Comparison of ENCODE assay signal across 9 cellular contexts in the genomic region with DNA sequence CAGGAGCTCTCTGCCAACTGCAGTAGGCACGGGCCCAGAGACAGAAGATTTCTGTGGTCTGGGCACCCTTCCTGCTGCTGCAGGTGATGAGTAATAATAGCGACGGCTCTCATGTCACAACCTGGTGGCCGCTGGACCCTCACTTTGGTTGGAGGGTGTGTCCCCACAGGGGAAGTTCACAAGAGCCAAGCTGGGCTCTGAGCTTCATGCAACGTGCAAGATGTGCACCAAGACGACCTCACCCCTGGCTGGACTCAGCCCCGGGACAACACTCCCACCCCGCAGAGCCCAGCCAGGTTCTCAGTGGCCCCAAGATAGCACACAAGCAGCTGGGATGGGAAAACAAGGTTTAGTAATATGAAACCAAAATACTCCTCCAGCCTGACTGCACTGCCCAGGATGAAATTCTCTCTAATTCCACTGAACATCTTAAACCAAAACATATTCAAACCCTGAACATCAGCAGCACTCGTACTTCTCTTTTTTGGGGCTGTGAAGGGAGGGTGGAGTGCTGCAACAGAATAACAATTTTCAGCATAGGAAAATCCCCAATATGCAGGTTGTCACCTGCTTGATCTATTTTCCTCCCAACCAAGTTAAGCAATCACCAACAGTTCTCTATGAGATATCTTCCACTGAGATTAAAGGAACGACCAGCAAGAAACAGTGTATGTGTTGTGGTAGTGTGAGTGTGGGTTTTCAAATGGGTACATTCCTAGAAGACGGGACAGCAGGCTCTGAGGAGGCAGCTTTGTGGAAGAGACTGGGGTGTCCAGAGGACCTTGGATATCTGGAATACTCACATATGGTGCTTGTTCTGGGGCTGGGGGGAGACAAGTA. TPM values are rescaled to one million over a fixed set of nuclear protein-coding genes. Genes with fewer than 3 reads are reported as not detected.
DNase-seq lines count a peak whose midpoint lies in the region; ATAC-seq, FAIRE-seq and TF ChIP-seq lines count a peak whose summit lies in the region.
"Had no signal": no experiment of that assay in that cellular context is flagged by ENCODE, and none has a peak within 500 bp of the region (broad histone marks: within the 10 kb centered on the region; RNA-seq: fewer than 3 reads in every experiment).

No MANE protein-coding gene starts in this region.

- H3K27me3 ChIP-seq in pancreas, result no peaks in the 10 kb centered on the region

- no peak for TF ChIP-seq CTCF in pancreas (IDR thresholded peaks at IDR 0.05)

- H3K36me3 Mint-ChIP-seq in activated CD8-positive, alpha-beta memory T cell treated with anti-CD3 and anti-CD28 coated beads, Interleukin-2, amount 10 ng/mL, durations not matched to agents 7 days and 5 days, result peaks cover 71% of the 10 kb centered on the region
- peaks cover 50% of the 10 kb centered on the region in 2 donors for H3K36me3 Mint-ChIP-seq in stimulated activated naive B cell treated with anti-CD40 and anti-IgM and Interleukin-4, amounts not matched to agents 10 μg/mL and 1 μg/mL and 100 μg/mL, for 72 hours

- no peaks in the 10 kb centered on the region for H3K4me1 ChIP-seq in pancreas

- intact Hi-C loops in pancreas (cut with DNase I), result no loop called here

- peak; percentile 78 for DNase-seq in activated CD8-positive, alpha-beta memory T cell treated with anti-CD3 and anti-CD28 coated beads, Interleukin-2, amount 10 ng/mL, durations not matched to agents 7 days and 5 days
- DNase-seq in activated CD8-positive, alpha-beta memory T cell treated with anti-CD3 and anti-CD28 coated beads for 24 hours, result no peak
- peak; percentile 65 for DNase-seq in activated CD8-positive, alpha-beta memory T cell treated with anti-CD3 and anti-CD28 coated beads, Interleukin-2, amount 50 U/mL, for 48 hours
- DNase-seq in stimulated activated naive B cell treated with anti-CD40 and anti-IgM and Interleukin-4, amounts not matched to agents 10 μg/mL and 1 μg/mL and 100 μg/mL, for 72 hours, result peak; percentile 83
- no peak for DNase-seq in glomerular visceral epithelial cell (ENCODE audit: extremely low spot score)
- DNase-seq in cerebellum (ENCODE audit: low spot score), result no peak
- no peak for DNase-seq in pancreas

- H3K4me1 Mint-ChIP-seq in activated CD8-positive, alpha-beta memory T cell treated with anti-CD3 and anti-CD28 coated beads, Interleukin-2, amount 10 ng/mL, durations not matched to agents 7 days and 5 days, result peaks cover 72% of the 10 kb centered on the region
- peaks cover 28 to 57% of the 10 kb centered on the region in 2 donors for H3K4me1 Mint-ChIP-seq in stimulated activated naive B cell treated with anti-CD40 and anti-IgM and Interleukin-4, amounts not matched to agents 10 μg/mL and 1 μg/mL and 100 μg/mL, for 72 hours

- no peaks in the 10 kb centered on the region for H3K9me3 ChIP-seq in pancreas

- no peak overlapping the region for H3K27ac ChIP-seq in pancreas

- peak overlapping the region; percentile 67 for H3K27ac Mint-ChIP-seq in activated CD8-positive, alpha-beta memory T cell treated with anti-CD3 and anti-CD28 coated beads, Interleukin-2, amount 10 ng/mL, durations not matched to agents 7 days and 5 days
- peak overlapping the region; percentile 91 for H3K27ac Mint-ChIP-seq in stimulated activated naive B cell treated with anti-CD40 and anti-IgM and Interleukin-4, amounts not matched to agents 10 μg/mL and 1 μg/mL and 100 μg/mL, for 72 hours

- ATAC-seq in activated CD8-positive, alpha-beta memory T cell treated with anti-CD3 and anti-CD28 coated beads, Interleukin-2, amount 10 ng/mL, durations not matched to agents 7 days and 5 days, result peak; percentile 74
- peak; percentile 58 for ATAC-seq in HG02981 (IDR thresholded peaks at IDR 0.05; ENCODE audit: unreplicated experiment)
- peak; percentile 90 for ATAC-seq in stimulated activated naive B cell treated with anti-CD40 and anti-IgM and Interleukin-4, amounts not matched to agents 10 μg/mL and 1 μg/mL and 100 μg/mL, for 72 hours (replicated peaks)
- ATAC-seq in pancreas, result no peak
- ATAC-seq: K562 had no signal

- no peak overlapping the region for H3K4me3 ChIP-seq in pancreas
- H3K4me3 ChIP-seq: K562 had no signal

- FAIRE-seq in pancreas (lab: Jason Lieb, UNC), result no peak
- FAIRE-seq: K562 had no signal

- no peaks in the 10 kb centered on the region for H3K36me3 ChIP-seq in pancreas

- H3K27me3 Mint-ChIP-seq in activated CD8-positive, alpha-beta memory T cell treated with anti-CD3 and anti-CD28 coated beads, Interleukin-2, amount 10 ng/mL, durations not matched to agents 7 days and 5 days, result no peaks in the 10 kb centered on the region
- H3K27me3 Mint-ChIP-seq in stimulated activated naive B cell treated with anti-CD40 and anti-IgM and Interleukin-4, amounts not matched to agents 10 μg/mL and 1 μg/mL and 100 μg/mL, for 72 hours, result no peaks in the 10 kb centered on the region

- peak overlapping the region; percentile 25 for H3K4me3 Mint-ChIP-seq in activated CD8-positive, alpha-beta memory T cell treated with anti-CD3 and anti-CD28 coated beads, Interleukin-2, amount 10 ng/mL, durations not matched to agents 7 days and 5 days
- H3K4me3 Mint-ChIP-seq in stimulated activated naive B cell treated with anti-CD40 and anti-IgM and Interleukin-4, amounts not matched to agents 10 μg/mL and 1 μg/mL and 100 μg/mL, for 72 hours, result peak overlapping the region; percentile 70 to 74

- H3K9me3 Mint-ChIP-seq in activated CD8-positive, alpha-beta memory T cell treated with anti-CD3 and anti-CD28 coated beads, Interleukin-2, amount 10 ng/mL, durations not matched to agents 7 days and 5 days (ENCODE audit: low read depth), result no peaks in the 10 kb centered on the region
- H3K9me3 Mint-ChIP-seq in stimulated activated naive B cell treated with anti-CD40 and anti-IgM and Interleukin-4, amounts not matched to agents 10 μg/mL and 1 μg/mL and 100 μg/mL, for 72 hours, result peaks cover 2 to 5% of the 10 kb centered on the region in 2 donors

- WGBS in pancreas, 2 donors, result 56 to 73% methylated on average over 11 of the region's 11 CpGs

- CTCF ChIA-PET in activated CD8-positive, alpha-beta memory T cell treated with anti-CD3 and anti-CD28 coated beads, Interleukin-2, amount 10 ng/mL, durations not matched to agents 7 days and 5 days (lab: Charles Lee), result interaction anchor here (1.1 to 2.5 kb wide), 5 partner anchors 24 to 162 kb away, joined by 3 to 13 read pairs (median 4); no protein-coding TSS in a partner anchor

RNA-seq across cellular contexts. Expression of a gene that starts 26.5 kb away (rescaled TPM):
- total RNA-seq in activated CD8-positive, alpha-beta memory T cell treated with anti-CD3 and anti-CD28 coated beads, Interleukin-2, amount 10 ng/mL, durations not matched to agents 7 days and 5 days, result 100 to 1,000 TPM; 118 to 143 TPM
- total RNA-seq in cerebellum, result 33.4 TPM
- total RNA-seq in pancreas, result 1 to 10 TPM; 3.2 to 9.0 (median 4.5) TPM
- polyA plus RNA-seq in pancreas, result 1 to 10 TPM; 1.9 to 2.0 TPM

Comparison
In these comparisons a context has a peak if more than half of its experiments do, and no peak if none do; other contexts are left out.
1. DNase-seq: peak in activated CD8-positive, alpha-beta memory T cell treated with anti-CD3 and anti-CD28 coated beads, Interleukin-2, amount 10 ng/mL, durations not matched to agents 7 days and 5 days (single experiment), activated CD8-positive, alpha-beta memory T cell treated with anti-CD3 and anti-CD28 coated beads, Interleukin-2, amount 50 U/mL, for 48 hours (single experiment) and stimulated activated naive B cell treated with anti-CD40 and anti-IgM and Interleukin-4, amounts not matched to agents 10 μg/mL and 1 μg/mL and 100 μg/mL, for 72 hours (single experiment); none in activated CD8-positive, alpha-beta memory T cell treated with anti-CD3 and anti-CD28 coated beads for 24 hours (single experiment), glomerular visceral epithelial cell (single experiment), cerebellum (single experiment) and pancreas (0 of 6).
2. ATAC-seq: peak in activated CD8-positive, alpha-beta memory T cell treated with anti-CD3 and anti-CD28 coated beads, Interleukin-2, amount 10 ng/mL, durations not matched to agents 7 days and 5 days (single experiment), HG02981 (single experiment) and stimulated activated naive B cell treated with anti-CD40 and anti-IgM and Interleukin-4, amounts not matched to agents 10 μg/mL and 1 μg/mL and 100 μg/mL, for 72 hours (2 of 2); none in pancreas (0 of 4).